Comparison of ENCODE assay signal across 9 cellular contexts in the genomic region with DNA sequence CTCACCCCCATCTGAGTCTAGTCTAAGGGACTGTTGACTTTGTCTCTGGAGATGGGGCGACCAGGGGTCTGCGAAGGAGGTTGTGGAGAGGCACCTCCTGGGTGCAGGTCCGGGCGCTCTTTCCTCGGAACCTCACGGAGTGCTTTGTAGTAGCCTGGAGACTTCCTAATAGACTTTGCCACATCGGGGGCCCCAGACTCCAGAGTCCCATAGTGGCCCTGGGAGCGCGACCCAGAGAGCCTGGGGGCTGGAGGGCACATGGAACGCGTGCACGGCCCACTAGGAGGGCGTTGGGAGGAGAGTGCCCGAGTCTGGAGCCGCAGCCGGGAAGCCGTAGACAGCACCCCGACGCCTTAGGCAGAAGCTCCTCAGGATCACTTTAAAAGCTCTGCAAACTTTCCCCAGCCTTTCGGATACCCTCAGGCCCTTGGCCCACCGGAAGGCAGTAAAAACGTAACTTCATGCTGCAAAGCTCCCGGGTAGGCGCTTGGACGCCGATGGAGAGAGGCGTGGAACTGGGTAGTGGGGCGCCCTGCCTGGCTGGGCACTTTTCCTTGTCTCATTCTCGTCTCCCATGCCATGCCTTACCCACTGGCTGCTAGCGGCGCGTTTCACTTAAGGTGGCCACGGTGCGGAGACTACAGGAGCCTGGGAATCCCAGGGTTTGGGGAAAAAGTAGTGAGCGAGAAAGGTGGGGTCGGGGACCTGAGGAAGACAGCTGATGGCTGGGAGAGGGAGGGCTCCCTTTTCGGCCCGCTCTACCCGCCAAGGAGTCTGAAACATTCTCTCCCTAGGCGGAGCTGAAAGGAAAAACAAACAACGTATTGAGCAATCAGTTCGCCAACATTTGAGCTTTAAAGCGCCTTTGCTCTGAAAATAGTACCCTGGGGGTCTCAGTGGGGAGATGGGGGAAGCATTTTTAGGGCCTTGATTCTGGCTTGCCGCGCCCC.
A peak's percentile ranks its signal among the peaks of the same experiment; 100 is the strongest.
DNase-seq lines count a peak whose midpoint lies in the region.
"Had no signal": no experiment of that assay in that cellular context is flagged by ENCODE, and none has a peak within 500 bp of the region (broad histone marks: within the 10 kb centered on the region; RNA-seq: fewer than 3 reads in every experiment).

No MANE protein-coding gene starts in this region.

- H3K36me3 Mint-ChIP-seq in activated T-helper 1 cell treated with anti-CD3 and anti-CD28 coated beads, Interleukin-12 subunit alpha, Interleukin-12 subunit beta, Interleukin-2, Interleukin-4 antibody, amounts not matched to agents 30 ng/mL and 10 ng/mL and 1 ng/mL, durations not matched to agents 14 hours and 24 hours and 36 hours (ENCODE audit: low read depth) = no peaks in the 10 kb centered on the region

- H3K36me3 ChIP-seq in duodenal mucosa (ENCODE audit: control insufficient read depth in 1 of 2, insufficient read depth in 2 of 2, low read length in 2 of 2) (no peaks in the 10 kb centered on the region), mesodermal cell (ENCODE audit: control insufficient read depth, insufficient read depth, low read length) (no peaks in the 10 kb centered on the region), urinary bladder (ENCODE audit: insufficient read depth) (no peaks in the 10 kb centered on the region)

- peaks cover 53% of the 10 kb centered on the region for H3K27me3 Mint-ChIP-seq in activated T-helper 1 cell treated with anti-CD3 and anti-CD28 coated beads, Interleukin-12 subunit alpha, Interleukin-12 subunit beta, Interleukin-2, Interleukin-4 antibody, amounts not matched to agents 30 ng/mL and 10 ng/mL and 1 ng/mL, durations not matched to agents 14 hours and 24 hours and 36 hours (ENCODE audit: insufficient read depth)

- H3K9me3 Mint-ChIP-seq in activated T-helper 1 cell treated with anti-CD3 and anti-CD28 coated beads, Interleukin-12 subunit alpha, Interleukin-12 subunit beta, Interleukin-2, Interleukin-4 antibody, amounts not matched to agents 30 ng/mL and 10 ng/mL and 1 ng/mL, durations not matched to agents 14 hours and 24 hours and 36 hours = no peaks in the 10 kb centered on the region

- intact Hi-C loops in activated T-helper 1 cell treated with anti-CD3 and anti-CD28 coated beads, Interleukin-12 subunit alpha, Interleukin-12 subunit beta, Interleukin-2, Interleukin-4 antibody, amounts not matched to agents 30 ng/mL and 10 ng/mL and 1 ng/mL, durations not matched to agents 14 hours and 24 hours and 36 hours (cut with micrococcal nuclease) = no loop called here

- H3K9ac ChIP-seq in duodenal mucosa (ENCODE audit: low read depth in 1 of 2, low read length in 2 of 2) = peak overlapping the region in 1 of 2 donors; percentile 27

- no peak overlapping the region for H3K4me3 Mint-ChIP-seq in activated T-helper 1 cell treated with anti-CD3 and anti-CD28 coated beads, Interleukin-12 subunit alpha, Interleukin-12 subunit beta, Interleukin-2, Interleukin-4 antibody, amounts not matched to agents 30 ng/mL and 10 ng/mL and 1 ng/mL, durations not matched to agents 14 hours and 24 hours and 36 hours

- no peaks in the 10 kb centered on the region for H3K9me3 ChIP-seq in duodenal mucosa (ENCODE audit: control insufficient read depth in 1 of 2, low read length in 2 of 2)
- H3K9me3 ChIP-seq in mesodermal cell (ENCODE audit: control insufficient read depth, low read length) = no peaks in the 10 kb centered on the region

- 0% methylated on average over 35 to 36 of the region's 45 CpGs for WGBS in mesodermal cell (ENCODE audit: insufficient coverage in 2 of 2), 2 experiments
- WGBS in urinary bladder = 2% methylated on average over 45 of the region's 45 CpGs

- no peaks in the 10 kb centered on the region for H3K4me1 Mint-ChIP-seq in activated T-helper 1 cell treated with anti-CD3 and anti-CD28 coated beads, Interleukin-12 subunit alpha, Interleukin-12 subunit beta, Interleukin-2, Interleukin-4 antibody, amounts not matched to agents 30 ng/mL and 10 ng/mL and 1 ng/mL, durations not matched to agents 14 hours and 24 hours and 36 hours (ENCODE audit: low read depth)

- H3K27ac ChIP-seq in duodenal mucosa (ENCODE audit: low read depth, low read length) (peak overlapping the region; percentile 0), mesodermal cell (ENCODE audit: low read depth, low read length, severe bottlenecking) (peak overlapping the region; percentile 96), urinary bladder (ENCODE audit: low read depth) (peak overlapping the region; percentile 91)

- H3K4me1 ChIP-seq in duodenal mucosa (ENCODE audit: control insufficient read depth in 1 of 2, insufficient read depth in 2 of 2, low read length in 2 of 2) (peaks cover 3 to 8% of the 10 kb centered on the region in 2 donors), mesodermal cell (ENCODE audit: control insufficient read depth, insufficient read depth, low read length, poor library complexity, severe bottlenecking) (peaks cover 15% of the 10 kb centered on the region), urinary bladder (ENCODE audit: insufficient read depth) (no peaks in the 10 kb centered on the region)

- H3K27me3 ChIP-seq in duodenal mucosa (ENCODE audit: control insufficient read depth in 1 of 2, insufficient read depth in 2 of 2, low read length in 2 of 2) = peaks cover 67 to 77% of the 10 kb centered on the region in 2 donors

- DNase-seq in NCI-H146 (lab: John Stamatoyannopoulos, UW) = peak; percentile 25
- no peak for DNase-seq in NCI-H146 treated with DMSO at 0.1 percent for 48 hours (lab: John Stamatoyannopoulos, UW; ENCODE audit: unreplicated experiment)
- DNase-seq in NCI-H187 (lab: John Stamatoyannopoulos, UW) = no peak
- no peak for DNase-seq in T1000 (lab: John Stamatoyannopoulos, UW)
- no peak for DNase-seq in activated T-helper 1 cell treated with anti-CD3 and anti-CD28 coated beads, Interleukin-12 subunit alpha, Interleukin-12 subunit beta, Interleukin-2, Interleukin-4 antibody, amounts not matched to agents 30 ng/mL and 10 ng/mL and 1 ng/mL, durations not matched to agents 14 hours and 24 hours and 36 hours (ENCODE audit: low spot score)
- DNase-seq: stimulated activated CD4-positive, alpha-beta T cell treated with anti-CD3 and anti-CD28 coated beads, Interleukin-4, amount 100 ng/mL, for 4 hours had no signal

- H3K27ac Mint-ChIP-seq in activated T-helper 1 cell treated with anti-CD3 and anti-CD28 coated beads, Interleukin-12 subunit alpha, Interleukin-12 subunit beta, Interleukin-2, Interleukin-4 antibody, amounts not matched to agents 30 ng/mL and 10 ng/mL and 1 ng/mL, durations not matched to agents 14 hours and 24 hours and 36 hours = no peak overlapping the region

- H3K4me3 ChIP-seq in duodenal mucosa (ENCODE audit: low read depth in 1 of 2, low read length in 2 of 2) = peak overlapping the region; percentile 52 to 53
- peak overlapping the region; percentile 57 for H3K4me3 ChIP-seq in mesodermal cell (ENCODE audit: extremely low read depth, insufficient read depth, low read length, poor library complexity, severe bottlenecking)
- peak overlapping the region; percentile 60 for H3K4me3 ChIP-seq in urinary bladder (ENCODE audit: low read depth, low read length)

Comparison
In these comparisons a context has a peak if more than half of its experiments do, and no peak if none do; other contexts are left out.
1. H3K27ac ChIP-seq: peak in every context shown above with its lines; median percentile 96 in mesodermal cell; 91 in urinary bladder; 0 in duodenal mucosa.